In the genomic region with DNA sequence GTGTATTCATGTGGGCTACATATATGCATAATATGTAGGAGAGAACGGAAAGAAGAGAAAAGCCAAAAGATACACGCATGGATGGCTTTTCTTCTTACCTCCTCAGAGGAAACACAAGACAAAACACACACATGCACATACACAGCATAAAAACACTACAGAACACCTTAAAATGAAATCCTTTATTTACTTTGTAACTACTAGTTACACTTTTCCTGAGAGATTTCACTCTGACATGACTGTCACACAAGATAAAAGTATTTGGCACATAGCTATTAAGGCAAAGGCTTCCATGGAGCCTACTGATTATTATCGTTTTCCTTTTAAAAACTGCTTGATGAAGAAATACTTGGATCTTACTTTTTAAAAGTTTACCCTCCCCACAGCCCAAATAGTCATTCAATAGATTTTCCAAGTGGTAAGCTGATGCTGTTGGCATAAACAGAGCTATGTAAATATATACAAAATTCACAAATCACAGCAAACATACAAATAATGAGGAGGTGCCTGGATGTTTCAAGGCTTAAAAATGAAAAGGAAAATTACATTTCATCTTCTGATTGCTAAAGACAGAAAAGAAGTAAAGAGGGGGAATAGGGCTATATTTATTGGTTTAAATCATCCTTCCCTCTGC, we compare ENCODE assay signal across 11 cellular contexts. TPM values are rescaled to one million over a fixed set of nuclear protein-coding genes. Genes with fewer than 3 reads are reported as not detected.
A peak's percentile ranks its signal among the peaks of the same experiment; 100 is the strongest.
DNase-seq lines count a peak whose midpoint lies in the region; TF ChIP-seq lines count a peak whose summit lies in the region.
"Had no signal": no experiment of that assay in that cellular context is flagged by ENCODE, and none has a peak within 500 bp of the region (broad histone marks: within the 10 kb centered on the region; RNA-seq: fewer than 3 reads in every experiment).

No MANE protein-coding gene starts in this region.

- H3K9me3 ChIP-seq in CD4-positive, alpha-beta memory T cell (ENCODE audit: control insufficient read depth in 1 of 2, low read length in 2 of 2) = no peaks in the 10 kb centered on the region

- H3K27me3 Mint-ChIP-seq in CD4-positive, alpha-beta memory T cell = peaks cover 32 to 58% of the 10 kb centered on the region in 2 donors

- no peaks in the 10 kb centered on the region for H3K36me3 ChIP-seq in CD4-positive, alpha-beta memory T cell (ENCODE audit: insufficient read depth, low read length)
- H3K36me3 ChIP-seq in rectal smooth muscle tissue (ENCODE audit: control insufficient read depth, insufficient read depth, low read length) = no peaks in the 10 kb centered on the region

- H3K36me3 Mint-ChIP-seq in CD4-positive, alpha-beta memory T cell = peaks cover 0 to 4% of the 10 kb centered on the region in 2 donors

- H3K9ac ChIP-seq in rectal smooth muscle tissue (ENCODE audit: low read length) = no peak overlapping the region

- TF ChIP-seq CTCF in WI38 (IDR thresholded peaks at IDR 0.05; ENCODE audit: low read depth, low read length) = no peak
- TF ChIP-seq CTCF in fibroblast of pulmonary artery (IDR thresholded peaks at IDR 0.05; ENCODE audit: low read length, missing control alignments) = no peak

- H3K27ac ChIP-seq in CD4-positive, alpha-beta memory T cell (ENCODE audit: low read depth, low read length) = no peak overlapping the region
- H3K27ac ChIP-seq in rectal smooth muscle tissue (ENCODE audit: low read depth, low read length) = no peak overlapping the region

- CTCF ChIA-PET in CD4-positive, alpha-beta memory T cell (lab: Charles Lee; ENCODE audit: partially characterized antibody) = interaction anchor here (1.0 to 1.3 kb wide), 2 partner anchors 11 to 60 kb away, joined by 3 to 4 read pairs; no protein-coding TSS in a partner anchor

- H3K9me3 Mint-ChIP-seq in CD4-positive, alpha-beta memory T cell = no peaks in the 10 kb centered on the region

- POLR2A ChIA-PET in CD4-positive, alpha-beta memory T cell (lab: Charles Lee; ENCODE audit: partially characterized antibody) = interaction anchor here (0.6 kb wide), 1 partner anchor 57 kb away, joined by 3 read pairs; no protein-coding TSS in a partner anchor

- H3K4me1 ChIP-seq in CD4-positive, alpha-beta memory T cell (ENCODE audit: insufficient read depth, low read length) = peaks cover 7% of the 10 kb centered on the region
- H3K4me1 ChIP-seq in rectal smooth muscle tissue (ENCODE audit: control insufficient read depth, insufficient read depth, low read length) = no peaks in the 10 kb centered on the region

- DNase-seq in CD4-positive, alpha-beta memory T cell = no peak
- no peak for DNase-seq in fibroblast of pulmonary artery (ENCODE audit: low read depth)
- no peak for DNase-seq in NCI-H524 treated with DMSO at 0.1 percent for 48 hours (lab: John Stamatoyannopoulos, UW)
- no peak for DNase-seq in HCEC 1CT
- DNase-seq in CD1c-positive myeloid dendritic cell (ENCODE audit: extremely low spot score) = no peak
- DNase-seq in NCI-H2227 treated with DMSO at 0.1 percent for 48 hours (lab: John Stamatoyannopoulos, UW) = no peak
- DNase-seq: activated gamma-delta T cell, DND-41, NCI-H2029 treated with DMSO at 0.1 percent for 48 hours had no signal

- H3K27ac Mint-ChIP-seq in CD4-positive, alpha-beta memory T cell = peak overlapping the region in 4 of 7 donors; percentile 26 to 93 (median 88)

- peak overlapping the region in 1 of 2 donors; percentile 3 for H3K4me3 ChIP-seq in CD4-positive, alpha-beta memory T cell (ENCODE audit: low read length in 2 of 2)
- H3K4me3 ChIP-seq in WI38 (ENCODE audit: low read depth, low read length) = peak overlapping the region; percentile 48
- H3K4me3 ChIP-seq in fibroblast of pulmonary artery (replicated peaks; ENCODE audit: low read depth, low read length) = peak overlapping the region; percentile 40
- peak overlapping the region; percentile 30 for H3K4me3 ChIP-seq in rectal smooth muscle tissue (ENCODE audit: low read length)

- intact Hi-C loops in CD4-positive, alpha-beta memory T cell (cut with micrococcal nuclease) = no loop called here

- peaks cover 10 to 19% (median 15%) of the 10 kb centered on the region in 4 donors for H3K4me1 Mint-ChIP-seq in CD4-positive, alpha-beta memory T cell

- peaks cover 10% of the 10 kb centered on the region for H3K27me3 ChIP-seq in CD4-positive, alpha-beta memory T cell (ENCODE audit: insufficient read depth, low read length)
- H3K27me3 ChIP-seq in rectal smooth muscle tissue (ENCODE audit: control insufficient read depth, insufficient read depth, low read length) = no peaks in the 10 kb centered on the region

- H3K4me3 Mint-ChIP-seq in CD4-positive, alpha-beta memory T cell = peak overlapping the region; percentile 59 to 84 (median 76)

RNA-seq across cellular contexts. Expression of gene ZEB2, which starts 8.6 kb away (rescaled TPM):
- 1 to 10 TPM; 3.6 to 5.2 TPM for total RNA-seq in CD4-positive, alpha-beta memory T cell
- 1 to 10 TPM in 1 of 2 donors, under 1 TPM in 1; 0.83 to 1.5 TPM for polyA plus RNA-seq in CD4-positive, alpha-beta memory T cell
